ENCODE assay signal across 14 cellular contexts in genomic region chr11:2521681-2522630, GRCh38.
A peak's percentile ranks its signal among the peaks of the same experiment; 100 is the strongest.
DNase-seq lines count a peak whose midpoint lies in the region; ATAC-seq and TF ChIP-seq lines count a peak whose summit lies in the region.
"Had no signal": no experiment of that assay in that cellular context is flagged by ENCODE, and none has a peak within 500 bp of the region (broad histone marks: within the 10 kb centered on the region; RNA-seq: fewer than 3 reads in every experiment).

No MANE protein-coding gene starts in this region.

- H3K27me3 Mint-ChIP-seq in glutamatergic neuron (ENCODE audit: unreplicated experiment), result peaks cover 9% of the 10 kb centered on the region

- WGBS in ovary, 3 donors, result 77 to 82% (median 80%) methylated on average over 35 to 36 of the region's 36 CpGs

- H3K27ac Mint-ChIP-seq in glutamatergic neuron (ENCODE audit: unreplicated experiment), result no peak overlapping the region
- H3K27ac Mint-ChIP-seq: nephron had no signal

- H3K27ac ChIP-seq in WERI-Rb-1 (no peak overlapping the region), ovary (no peak overlapping the region)
- H3K27ac ChIP-seq: SK-N-MC had no signal

- H3K36me3 ChIP-seq in BE2C (no peaks in the 10 kb centered on the region), WERI-Rb-1 (no peaks in the 10 kb centered on the region), ovary (no peaks in the 10 kb centered on the region)

- H3K9me3 ChIP-seq in BE2C (no peaks in the 10 kb centered on the region), WERI-Rb-1 (ENCODE audit: severe bottlenecking) (no peaks in the 10 kb centered on the region), ovary (no peaks in the 10 kb centered on the region)

- TF ChIP-seq CTCF in BE2C (IDR thresholded peaks at IDR 0.05; ENCODE audit: low read depth, low read length) (no peak), WERI-Rb-1 (IDR thresholded peaks at IDR 0.05; ENCODE audit: low read depth, low read length) (no peak), glutamatergic neuron (IDR thresholded peaks at IDR 0.05; ENCODE audit: partially characterized antibody, unreplicated experiment) (no peak), ovary (IDR thresholded peaks at IDR 0.05) (no peak)

- no peak for TF ChIP-seq POLR2A in ovary (IDR thresholded peaks at IDR 0.05)

- H3K4me1 Mint-ChIP-seq in glutamatergic neuron (ENCODE audit: low read depth, unreplicated experiment), result peaks cover 1% of the 10 kb centered on the region

- DNase-seq in BE2C (peak; percentile 1), WERI-Rb-1 (peak; percentile 2), glutamatergic neuron (peak; percentile 12), ovary (peak in 4 of 5 donors; percentile 5 to 24 (median 13)), HT-29 (ENCODE audit: low spot score) (no peak), GM19238 (ENCODE audit: insufficient read length, low spot score) (no peak)
- DNase-seq in stimulated activated naive CD4-positive, alpha-beta T cell (lab: John Stamatoyannopoulos, UW), result no peak
- DNase-seq: foreskin fibroblast, Karpas-422, NCI-H2029 had no signal

- no peaks in the 10 kb centered on the region for H3K9me3 Mint-ChIP-seq in glutamatergic neuron (ENCODE audit: unreplicated experiment)
- H3K9me3 Mint-ChIP-seq: nephron had no signal

- H3K36me3 Mint-ChIP-seq in glutamatergic neuron (ENCODE audit: unreplicated experiment), result peaks cover 5% of the 10 kb centered on the region

- H3K4me3 ChIP-seq in BE2C (ENCODE audit: low read depth, low read length), result no peak overlapping the region
- H3K4me3 ChIP-seq in WERI-Rb-1 (ENCODE audit: low read depth, low read length), result no peak overlapping the region
- no peak overlapping the region for H3K4me3 ChIP-seq in ovary
- H3K4me3 ChIP-seq: SK-N-MC had no signal

- no peaks in the 10 kb centered on the region for H3K4me1 ChIP-seq in BE2C
- no peaks in the 10 kb centered on the region for H3K4me1 ChIP-seq in ovary (ENCODE audit: insufficient read depth)

- ATAC-seq in GM21619 (IDR thresholded peaks at IDR 0.05; ENCODE audit: unreplicated experiment), result no peak
- ATAC-seq: activated CD4-positive, CD25-positive, alpha-beta regulatory T cell treated with anti-CD3 and anti-CD28 coated beads, Interleukin-2, amount 50 U/mL, for 24 hours had no signal

- H3K27me3 ChIP-seq in BE2C, result no peaks in the 10 kb centered on the region
- H3K27me3 ChIP-seq in WERI-Rb-1 (ENCODE audit: insufficient read depth, low read depth, severe bottlenecking), result no peaks in the 10 kb centered on the region
- H3K27me3 ChIP-seq in ovary, result no peaks in the 10 kb centered on the region

- TF ChIP-seq EP300 in ovary (IDR thresholded peaks at IDR 0.05), result no peak

- intact Hi-C loops in ovary (cut with DNase I), result loop anchor here in 3 of 4 donors (10.0 kb wide), 3 partner anchors 97 to 327 kb away; partner anchors contain the start of genes C11orf21 (in 2 of the 3) and TSPAN32 (in 2 of the 3)

- H3K4me3 Mint-ChIP-seq in glutamatergic neuron (ENCODE audit: unreplicated experiment), result no peak overlapping the region
- H3K4me3 Mint-ChIP-seq: nephron had no signal

Comparison
In these comparisons a context has a peak if more than half of its experiments do, and no peak if none do; other contexts are left out.
1. DNase-seq: peak in BE2C (single experiment), WERI-Rb-1 (single experiment), glutamatergic neuron (single experiment) and ovary (4 of 5); none in HT-29 (single experiment), stimulated activated naive CD4-positive, alpha-beta T cell (0 of 6) and GM19238 (single experiment).